Comparison of ENCODE assay signal across 8 cellular contexts in genomic region chr6:107488875-107489635, GRCh38. TPM values are rescaled to one million over a fixed set of nuclear protein-coding genes. Genes with fewer than 3 reads are reported as not detected.
DNase-seq lines count a peak whose midpoint lies in the region; ATAC-seq and TF ChIP-seq lines count a peak whose summit lies in the region.

No MANE protein-coding gene starts in this region.

- no peak for TF ChIP-seq CTCF in CD8-positive, alpha-beta T cell (IDR thresholded peaks at IDR 0.05)

- H3K36me3 Mint-ChIP-seq in CD8-positive, alpha-beta T cell, result peaks cover 3% of the 10 kb centered on the region

- H3K36me3 ChIP-seq in CD8-positive, alpha-beta T cell (ENCODE audit: insufficient read depth, low read length), result no peaks in the 10 kb centered on the region

- POLR2A ChIA-PET in CD8-positive, alpha-beta T cell (lab: Charles Lee), result interaction anchor here (0.6 to 1.3 kb wide), 2 partner anchors 15 kb away, joined by 3 read pairs; no protein-coding TSS in a partner anchor
- POLR2A ChIA-PET in HEK293T (lab: Yijun Ruan, JAX), result interaction anchor here (0.8 to 11.4 kb wide), 13 partner anchors 9 to 182 kb away, joined by 3 to 78 read pairs (median 3); partner anchors contain the start of gene PDSS2

- H3K9me3 Mint-ChIP-seq in CD8-positive, alpha-beta T cell, result no peaks in the 10 kb centered on the region

- peaks cover 44% of the 10 kb centered on the region for H3K27me3 ChIP-seq in CD8-positive, alpha-beta T cell (ENCODE audit: insufficient read depth, low read length)
- no peaks in the 10 kb centered on the region for H3K27me3 ChIP-seq in layer of hippocampus (ENCODE audit: control insufficient read depth, insufficient read depth, low read length)

- ATAC-seq in CD8-positive, alpha-beta T cell, result peak; percentile 9
- ATAC-seq in GM21447 (IDR thresholded peaks at IDR 0.05; ENCODE audit: unreplicated experiment), result no peak

- peaks cover 18% of the 10 kb centered on the region for H3K4me1 Mint-ChIP-seq in CD8-positive, alpha-beta T cell (ENCODE audit: low read depth)

- CTCF ChIA-PET in CD8-positive, alpha-beta T cell (lab: Charles Lee), result interaction anchor here (1.1 kb wide), 1 partner anchor 168 kb away, joined by 3 read pairs; no protein-coding TSS in a partner anchor
- CTCF ChIA-PET in HEK293T (lab: Yijun Ruan, JAX), result interaction anchor here (0.6 to 1.5 kb wide), 5 partner anchors 9 to 168 kb away, joined by 3 to 5 read pairs (median 4); partner anchors contain the start of gene PDSS2

- H3K27ac Mint-ChIP-seq in CD8-positive, alpha-beta T cell, result no peak overlapping the region

- intact Hi-C loops in CD8-positive, alpha-beta T cell (cut with DNase I, micrococcal nuclease), result loop anchor here in 1 of 2 experiments (2.0 kb wide), 1 partner anchor 28 kb away; no protein-coding TSS in a partner anchor

- peak overlapping the region; percentile 90 for H3K4me3 Mint-ChIP-seq in CD8-positive, alpha-beta T cell

- H3K27me3 Mint-ChIP-seq in CD8-positive, alpha-beta T cell (ENCODE audit: low read depth), result peaks cover 42% of the 10 kb centered on the region

- H3K9me3 ChIP-seq in CD8-positive, alpha-beta T cell (ENCODE audit: low read length), result no peaks in the 10 kb centered on the region

- peak overlapping the region; percentile 67 for H3K4me3 ChIP-seq in CD8-positive, alpha-beta T cell (ENCODE audit: low read depth, low read length)

- DNase-seq in CD8-positive, alpha-beta T cell, result peak in 3 of 7 experiments; percentile 1 to 51 (median 20)
- peak; percentile 57 for DNase-seq in HEK293T (ENCODE audit: extremely low spot score)
- DNase-seq in SK-N-DZ (ENCODE audit: low spot score), result peak; percentile 66
- DNase-seq in cerebellum (ENCODE audit: low spot score), result peak; percentile 44
- peak; percentile 13 for DNase-seq in stimulated activated CD4-positive, alpha-beta T cell treated with anti-CD3 and anti-CD28 coated beads, Interleukin-1b, Interleukin-23, amount 100 ng/mL, for 48 hours
- no peak for DNase-seq in amniotic stem cell (lab: John Stamatoyannopoulos, UW)

- H3K27ac ChIP-seq in CD8-positive, alpha-beta T cell (ENCODE audit: low read depth, low read length), result no peak overlapping the region
- H3K27ac ChIP-seq in layer of hippocampus (ENCODE audit: low read depth, low read length), result peak overlapping the region; percentile 46

- H3K4me1 ChIP-seq in CD8-positive, alpha-beta T cell (ENCODE audit: insufficient read depth, low read length), result peaks cover 28% of the 10 kb centered on the region

TF ChIP-seq in HEK293T, 16 proteins besides CTCF, POLR2A, EP300 and RAD21:
- TF ChIP-seq L3MBTL2 (conservative IDR thresholded peaks at IDR 0.05), result peak; percentile 55
- no peak for TF ChIP-seq NFRKB (IDR thresholded peaks at IDR 0.05)

RNA-seq across cellular contexts. Expression of gene SOBP, which starts 0.9 kb away (rescaled TPM):
- under 1 TPM; 0.19 to 0.44 TPM for total RNA-seq in CD8-positive, alpha-beta T cell
- 1.8 and 5.2 TPM in 2 replicates for polyA plus RNA-seq in SK-N-DZ (2014; cell fraction: cytosol; rRNA removed)
- polyA plus RNA-seq in SK-N-DZ (2014; cell fraction: nucleus; rRNA removed), result 3.0 and 4.4 TPM in 2 replicates
- total RNA-seq in cerebellum, result 30.9 TPM

RNA-seq across cellular contexts. Expression of gene PDSS2, which starts 29.7 kb away (rescaled TPM):
- total RNA-seq in CD8-positive, alpha-beta T cell, result 1 to 10 TPM; 3.7 to 4.7 TPM
- 12.3 and 14.3 TPM in 2 replicates for polyA plus RNA-seq in SK-N-DZ (2014; cell fraction: cytosol; rRNA removed)
- polyA plus RNA-seq in SK-N-DZ (2014; cell fraction: nucleus; rRNA removed), result 3.4 and 6.2 TPM in 2 replicates
- 9.3 TPM for total RNA-seq in cerebellum

Comparison
In these comparisons a context has a peak if more than half of its experiments do, and no peak if none do; other contexts are left out.
1. RNA of gene SOBP, which starts 0.9 kb away (total RNA-seq): 30.9 TPM in cerebellum (single experiment); 0.19 to 0.44 TPM in CD8-positive, alpha-beta T cell; every median in the first group is over 10 times any median in the second.